Comparison of ENCODE assay signal across 15 cellular contexts in the genomic region with DNA sequence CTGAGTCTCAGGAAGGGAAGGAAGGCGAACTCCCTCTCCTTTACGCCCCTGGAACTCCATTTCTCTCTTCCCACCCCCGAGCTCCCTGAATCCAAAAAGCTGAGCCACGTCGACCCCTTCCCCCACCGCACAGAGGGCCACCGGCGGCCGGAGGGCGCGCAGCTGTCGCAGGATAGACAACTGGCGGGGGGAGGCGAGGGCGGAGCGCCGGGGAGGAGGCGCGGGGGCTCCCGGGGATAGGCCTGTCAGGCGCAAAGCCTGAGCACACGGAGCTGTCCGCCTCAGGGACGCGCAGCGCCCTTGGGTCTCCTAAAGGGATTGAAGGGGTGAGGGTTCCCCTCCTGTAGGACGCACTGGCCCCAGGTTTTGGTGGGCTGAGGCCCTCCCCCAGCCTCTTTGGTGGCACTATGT. TPM values are rescaled to one million over a fixed set of nuclear protein-coding genes. Genes with fewer than 3 reads are reported as not detected.
A peak's percentile ranks its signal among the peaks of the same experiment; 100 is the strongest.
DNase-seq lines count a peak whose midpoint lies in the region; ATAC-seq and TF ChIP-seq lines count a peak whose summit lies in the region.
"Had no signal": no experiment of that assay in that cellular context is flagged by ENCODE, and none has a peak within 500 bp of the region (broad histone marks: within the 10 kb centered on the region; RNA-seq: fewer than 3 reads in every experiment).

No MANE protein-coding gene starts in this region.

- no peaks in the 10 kb centered on the region for H3K9me2 ChIP-seq in neural cell (ENCODE audit: insufficient read depth, low read length)

- H3K4me3 ChIP-seq in H7 (ENCODE audit: insufficient read depth, low read depth, low read length) (peak overlapping the region; percentile 42), neural cell (ENCODE audit: low read length) (peak overlapping the region; percentile 55)
- H3K4me3 ChIP-seq: pancreas had no signal

- CTCF ChIA-PET in Calu3 (lab: Charles Lee) = no interaction called here

- no peaks in the 10 kb centered on the region for H3K9me3 ChIP-seq in neural cell (ENCODE audit: low read length)
- H3K9me3 ChIP-seq: pancreas had no signal

- H3K4me1 Mint-ChIP-seq in Calu3 (ENCODE audit: low read depth, unreplicated experiment) = no peaks in the 10 kb centered on the region

- no peak for TF ChIP-seq RAD21 in neural cell (conservative IDR thresholded peaks at IDR 0.05)

- intact Hi-C loops in cardiac septum (cut with DNase I) = loop anchor here (1.0 kb wide), 1 partner anchor 26 kb away; no protein-coding TSS in a partner anchor
- intact Hi-C loops in Calu3 (cut with micrococcal nuclease; ENCODE audit: unreplicated experiment) = no loop called here

- peaks cover 10% of the 10 kb centered on the region for H3K36me3 Mint-ChIP-seq in Calu3 (ENCODE audit: insufficient read depth, unreplicated experiment)

- H3K27me3 ChIP-seq in H7 (ENCODE audit: control insufficient read depth, insufficient read depth, low read length) (peaks cover 63% of the 10 kb centered on the region), neural cell (ENCODE audit: insufficient read depth, low read depth, low read length) (peaks cover 61% of the 10 kb centered on the region)

- H4K20me1 ChIP-seq in neural cell (ENCODE audit: insufficient read depth) = no peaks in the 10 kb centered on the region

- H3K27ac ChIP-seq in neural cell (ENCODE audit: low read length) = no peak overlapping the region
- H3K27ac ChIP-seq: pancreas had no signal

- H3K79me2 ChIP-seq in neural cell (replicated peaks; ENCODE audit: insufficient read depth, low read length) = no peaks in the 10 kb centered on the region

- no peak overlapping the region for H3K9ac ChIP-seq in neural cell (ENCODE audit: low read length)

- no peak overlapping the region for H3K4me2 ChIP-seq in neural cell (ENCODE audit: low read length)

- no peak for TF ChIP-seq EP300 in neural cell (conservative IDR thresholded peaks at IDR 0.05; ENCODE audit: poor library complexity, severe bottlenecking)

- H3K36me3 ChIP-seq in H7 (replicated peaks; ENCODE audit: control insufficient read depth, insufficient read depth, low read length) = no peaks in the 10 kb centered on the region; the same call in 1 of the 2 replicates
- no peaks in the 10 kb centered on the region for H3K36me3 ChIP-seq in neural cell (ENCODE audit: insufficient read depth, low read length)
- H3K36me3 ChIP-seq: pancreas had no signal

- no peaks in the 10 kb centered on the region for H3K9me3 Mint-ChIP-seq in Calu3 (ENCODE audit: low read depth, unreplicated experiment)
- H3K9me3 Mint-ChIP-seq: stimulated activated memory B cell treated with anti-CD40 and anti-IgM and Interleukin-4, amounts not matched to agents 10 μg/mL and 1 μg/mL and 100 μg/mL, for 72 hours had no signal

- H3F3A ChIP-seq in neural cell (ENCODE audit: insufficient read depth, low read length, poor library complexity, severe bottlenecking) = no peaks in the 10 kb centered on the region

- no peak overlapping the region for H3K27ac Mint-ChIP-seq in Calu3 (ENCODE audit: unreplicated experiment)
- H3K27ac Mint-ChIP-seq: activated CD8-positive, alpha-beta T cell treated with anti-CD3 and anti-CD28 coated beads, Interleukin-2, amount 10 ng/mL, durations not matched to agents 7 days and 5 days; stimulated activated memory B cell treated with anti-CD40 and anti-IgM and Interleukin-4, amounts not matched to agents 10 μg/mL and 1 μg/mL and 100 μg/mL, for 72 hours had no signal

- H2AFZ ChIP-seq in neural cell (ENCODE audit: low read depth, low read length) = no peak overlapping the region

- H3K4me3 Mint-ChIP-seq in Calu3 (ENCODE audit: low read depth, unreplicated experiment) = no peak overlapping the region
- H3K4me3 Mint-ChIP-seq: activated CD8-positive, alpha-beta T cell treated with anti-CD3 and anti-CD28 coated beads, Interleukin-2, amount 10 ng/mL, durations not matched to agents 7 days and 5 days; stimulated activated memory B cell treated with anti-CD40 and anti-IgM and Interleukin-4, amounts not matched to agents 10 μg/mL and 1 μg/mL and 100 μg/mL, for 72 hours had no signal

- DNase-seq in H7 = peak; percentile 90
- DNase-seq in NCI-H82 treated with DMSO at 0.1 percent for 48 hours (lab: John Stamatoyannopoulos, UW; ENCODE audit: unreplicated experiment) = peak; percentile 88
- peak; percentile 84 for DNase-seq in cardiac septum (ENCODE audit: low spot score)
- DNase-seq in hepatic stellate cell (ENCODE audit: low spot score) = no peak
- no peak for DNase-seq in Calu3
- no peak for DNase-seq in cerebellar cortex (ENCODE audit: low spot score)
- DNase-seq: activated CD8-positive, alpha-beta T cell treated with anti-CD3 and anti-CD28 coated beads, Interleukin-2, amount 10 ng/mL, durations not matched to agents 7 days and 5 days; activated gamma-delta T cell treated with Interleukin-2 at 50 U/mL for 16 hours; NCI-H2029; OCI-M1 had no signal

- H3K27me3 Mint-ChIP-seq in Calu3 (ENCODE audit: unreplicated experiment) = peaks cover 50% of the 10 kb centered on the region

- no peak for ATAC-seq in HG03439 (IDR thresholded peaks at IDR 0.05; ENCODE audit: unreplicated experiment)
- ATAC-seq: activated CD8-positive, alpha-beta T cell treated with anti-CD3 and anti-CD28 coated beads, Interleukin-2, amount 10 ng/mL, durations not matched to agents 7 days and 5 days; pancreas; stimulated activated memory B cell treated with anti-CD40 and anti-IgM and Interleukin-4, amounts not matched to agents 10 μg/mL and 1 μg/mL and 100 μg/mL, for 72 hours had no signal

- TF ChIP-seq CTCF in neural cell (IDR thresholded peaks at IDR 0.05; ENCODE audit: poor library complexity, severe bottlenecking) (no peak), Calu3 (IDR thresholded peaks at IDR 0.05; ENCODE audit: unreplicated experiment) (no peak)

- no TSS peak for BruUV-seq in Calu3 (replicated peaks; lab: Mats Ljungman, UMichigan)

TF ChIP-seq in neural cell, 6 proteins besides CTCF, POLR2A, EP300 and RAD21:
- no peak for TF ChIP-seq EZH2 (IDR thresholded peaks at IDR 0.05; ENCODE audit: borderline replicate concordance, insufficient read depth, low read length, poor library complexity, severe bottlenecking)
- no peak for TF ChIP-seq TAF1 (IDR thresholded peaks at IDR 0.05; ENCODE audit: low read depth)
- TF ChIP-seq REST (IDR thresholded peaks at IDR 0.05; ENCODE audit: borderline replicate concordance) = no peak
- no peak for TF ChIP-seq MXI1 (conservative IDR thresholded peaks at IDR 0.05; ENCODE audit: poor library complexity, severe bottlenecking)
- TF ChIP-seq SMC3 (conservative IDR thresholded peaks at IDR 0.05; ENCODE audit: poor library complexity) = no peak
- no peak for TF ChIP-seq POLR2AphosphoS5 (IDR thresholded peaks at IDR 0.05)
TF ChIP-seq in neural cell: peak in this region for 0.

RNA-seq across cellular contexts. Expression of gene ACTA1, which starts 0.8 kb away (rescaled TPM):
- total RNA-seq in H7 (2014; rRNA removed; shearing (Covaris generic)) = 0.67 and 1.8 TPM in 2 replicates
- total RNA-seq in cardiac septum (14,709 TPM), Calu3 (2022) (0.37 and 0.45 TPM in 2 replicates)
- polyA plus RNA-seq in neural cell = 1.0 TPM in 1 of 2 replicates, not detected in the other
- polyA minus RNA-seq in neural cell = 0.49 TPM in 1 of 2 replicates, not detected in the other
- total RNA-seq: activated CD8-positive, alpha-beta T cell treated with anti-CD3 and anti-CD28 coated beads, Interleukin-2, amount 10 ng/mL, durations not matched to agents 7 days and 5 days; fibroblast of lung had no signal
- polyA plus RNA-seq: fibroblast of lung had no signal

Comparison
In these comparisons a context has a peak if more than half of its experiments do, and no peak if none do; other contexts are left out.
1. DNase-seq: peak in H7 (single experiment), NCI-H82 treated with DMSO at 0.1 percent for 48 hours (single experiment) and cardiac septum (single experiment); none in hepatic stellate cell (single experiment), Calu3 (single experiment) and cerebellar cortex (single experiment).
2. RNA of gene ACTA1, which starts 0.8 kb away (total RNA-seq): 14,709 TPM in cardiac septum (single experiment); 0.67 to 1.8 TPM in H7 and 0.37 to 0.45 TPM in Calu3; every median in the first group is over 1,000 times any median in the second.